8 cellular contexts compared by ENCODE assay signal in the genomic region with DNA sequence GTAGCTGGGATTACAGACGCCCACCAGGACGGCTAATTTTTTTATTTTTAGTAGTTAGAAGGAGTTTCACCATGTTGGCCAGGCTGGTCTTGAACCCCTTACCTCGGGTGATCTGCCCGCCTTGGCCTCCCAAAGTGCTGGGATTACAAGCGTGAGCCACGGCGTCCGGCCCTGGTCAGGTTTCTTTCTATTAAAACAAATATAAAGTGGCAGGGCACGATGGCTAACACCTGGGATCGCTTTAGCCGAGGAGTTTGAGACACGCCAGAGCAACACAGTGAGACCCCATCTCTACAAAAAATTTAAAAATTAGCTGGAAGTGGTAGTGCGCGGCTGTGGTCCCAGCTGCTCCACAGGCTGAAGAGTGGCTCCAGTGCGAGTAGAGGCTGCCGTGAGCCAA. TPM values are rescaled to one million over a fixed set of nuclear protein-coding genes. Genes with fewer than 3 reads are reported as not detected.
DNase-seq lines count a peak whose midpoint lies in the region; ATAC-seq and TF ChIP-seq lines count a peak whose summit lies in the region.

No MANE protein-coding gene starts in this region.

- DNase-seq in natural killer cell (no peak), coronary artery (ENCODE audit: low spot score) (no peak), nephron progenitor cell (no peak), vagina (ENCODE audit: extremely low spot score in 2 of 2) (no peak), Kasumi-1 (lab: John Stamatoyannopoulos, UW) (no peak), OCI-M1 (lab: John Stamatoyannopoulos, UW) (no peak)
- DNase-seq in natural killer cell treated with Interleukin-12 subunit alpha and Interleukin-12 subunit beta and Interleukin-15 and Interleukin-18, amount 100 ng/mL, for 72 hours (ENCODE audit: low spot score), result no peak

- no peaks in the 10 kb centered on the region for H3K36me3 ChIP-seq in vagina

- TF ChIP-seq POLR2A in vagina (IDR thresholded peaks at IDR 0.05), result no peak

- peaks cover 37% of the 10 kb centered on the region for H3K4me1 ChIP-seq in vagina

- intact Hi-C loops in natural killer cell (cut with micrococcal nuclease), result loop anchor here (1.0 kb wide), 1 partner anchor 51 kb away; a partner anchor contains a TSS
- intact Hi-C loops in vagina (cut with DNase I), result loop anchor here (5.0 kb wide), 1 partner anchor 46 kb away; no protein-coding TSS in a partner anchor

- ATAC-seq in natural killer cell, result no peak
- no peak for ATAC-seq in natural killer cell treated with Interleukin-12 subunit alpha and Interleukin-12 subunit beta and Interleukin-15 and Interleukin-18, amount 100 ng/mL, for 72 hours
- ATAC-seq in GM18519 (IDR thresholded peaks at IDR 0.05; ENCODE audit: low FRiP score, unreplicated experiment), result no peak

- peaks cover 24 to 44% of the 10 kb centered on the region in 2 donors for H3K4me1 Mint-ChIP-seq in natural killer cell
- peaks cover 23 to 33% of the 10 kb centered on the region in 2 donors for H3K4me1 Mint-ChIP-seq in natural killer cell treated with Interleukin-12 subunit alpha and Interleukin-12 subunit beta and Interleukin-15 and Interleukin-18, amount 100 ng/mL, for 72 hours (ENCODE audit: low read depth in 2 of 2)
- peaks cover 57% of the 10 kb centered on the region for H3K4me1 Mint-ChIP-seq in nephron progenitor cell

- H3K9me3 Mint-ChIP-seq in natural killer cell (no peaks in the 10 kb centered on the region), nephron progenitor cell (no peaks in the 10 kb centered on the region)
- no peaks in the 10 kb centered on the region for H3K9me3 Mint-ChIP-seq in natural killer cell treated with Interleukin-12 subunit alpha and Interleukin-12 subunit beta and Interleukin-15 and Interleukin-18, amount 100 ng/mL, for 72 hours

- H3K36me3 Mint-ChIP-seq in natural killer cell, result no peaks in the 10 kb centered on the region
- H3K36me3 Mint-ChIP-seq in natural killer cell treated with Interleukin-12 subunit alpha and Interleukin-12 subunit beta and Interleukin-15 and Interleukin-18, amount 100 ng/mL, for 72 hours, result no peaks in the 10 kb centered on the region
- H3K36me3 Mint-ChIP-seq in nephron progenitor cell (ENCODE audit: low read depth), result peaks cover 7% of the 10 kb centered on the region

- no peaks in the 10 kb centered on the region for H3K9me3 ChIP-seq in vagina

- H3K27ac Mint-ChIP-seq in natural killer cell (peak overlapping the region; percentile 98), nephron progenitor cell (peak overlapping the region; percentile 42)
- H3K27ac Mint-ChIP-seq in natural killer cell treated with Interleukin-12 subunit alpha and Interleukin-12 subunit beta and Interleukin-15 and Interleukin-18, amount 100 ng/mL, for 72 hours, result no peak overlapping the region

- no peak overlapping the region for H3K4me3 ChIP-seq in coronary artery
- peak overlapping the region; percentile 61 to 85 for H3K4me3 ChIP-seq in vagina

- peak overlapping the region; percentile 63 to 96 for H3K27ac ChIP-seq in coronary artery
- H3K27ac ChIP-seq in vagina, result peak overlapping the region; percentile 87

- H3K4me3 Mint-ChIP-seq in natural killer cell (peak overlapping the region; percentile 45), nephron progenitor cell (peak overlapping the region; percentile 50)
- H3K4me3 Mint-ChIP-seq in natural killer cell treated with Interleukin-12 subunit alpha and Interleukin-12 subunit beta and Interleukin-15 and Interleukin-18, amount 100 ng/mL, for 72 hours, result no peak overlapping the region

- H3K27me3 Mint-ChIP-seq in natural killer cell (ENCODE audit: low read depth in 2 of 2) (no peaks in the 10 kb centered on the region), nephron progenitor cell (ENCODE audit: low read depth, poor library complexity) (no peaks in the 10 kb centered on the region)
- no peaks in the 10 kb centered on the region for H3K27me3 Mint-ChIP-seq in natural killer cell treated with Interleukin-12 subunit alpha and Interleukin-12 subunit beta and Interleukin-15 and Interleukin-18, amount 100 ng/mL, for 72 hours

- H3K27me3 ChIP-seq in vagina, result no peaks in the 10 kb centered on the region

- no peak for TF ChIP-seq CTCF in natural killer cell (IDR thresholded peaks at IDR 0.05)
- TF ChIP-seq CTCF in coronary artery (IDR thresholded peaks at IDR 0.05), result no peak
- no peak for TF ChIP-seq CTCF in nephron progenitor cell (IDR thresholded peaks at IDR 0.05)
- no peak for TF ChIP-seq CTCF in vagina (IDR thresholded peaks at IDR 0.05)

RNA-seq across cellular contexts. Expression of a gene that starts 1.5 kb away (rescaled TPM):
- total RNA-seq in natural killer cell (100 to 1,000 TPM in 1 of 3 donors, 10 to 100 TPM in 2; 64.2 to 132 (median 69.5) TPM), vagina (25.0 TPM)
- total RNA-seq in natural killer cell treated with Interleukin-12 subunit alpha and Interleukin-12 subunit beta and Interleukin-15 and Interleukin-18, amount 100 ng/mL, for 72 hours, result 10 to 100 TPM; 48.0 to 64.6 TPM

RNA-seq across cellular contexts. Expression of a gene that starts 3.5 kb away (rescaled TPM):
- total RNA-seq in natural killer cell (10 to 100 TPM; 17.7 to 33.1 (median 20.6) TPM), vagina (11.5 TPM)
- total RNA-seq in natural killer cell treated with Interleukin-12 subunit alpha and Interleukin-12 subunit beta and Interleukin-15 and Interleukin-18, amount 100 ng/mL, for 72 hours, result 10 to 100 TPM; 10.7 to 18.0 TPM

RNA-seq across cellular contexts. Expression of a gene that starts 34.3 kb away (rescaled TPM):
- 100 to 1,000 TPM; 116 to 132 (median 128) TPM for total RNA-seq in natural killer cell
- 10 to 100 TPM; 64.6 to 78.0 TPM for total RNA-seq in natural killer cell treated with Interleukin-12 subunit alpha and Interleukin-12 subunit beta and Interleukin-15 and Interleukin-18, amount 100 ng/mL, for 72 hours
- 109 TPM for total RNA-seq in vagina

RNA-seq across cellular contexts. Expression of a gene that starts 49.8 kb away (rescaled TPM):
- total RNA-seq in natural killer cell, result 100 to 1,000 TPM; 137 to 163 (median 161) TPM
- 100 to 1,000 TPM; 131 to 142 TPM for total RNA-seq in natural killer cell treated with Interleukin-12 subunit alpha and Interleukin-12 subunit beta and Interleukin-15 and Interleukin-18, amount 100 ng/mL, for 72 hours
- 80.8 TPM for total RNA-seq in vagina

RNA-seq across cellular contexts. Expression of a gene that starts 50.8 kb away (rescaled TPM):
- 100 to 1,000 TPM; 228 to 253 (median 243) TPM for total RNA-seq in natural killer cell
- 100 to 1,000 TPM; 146 to 205 TPM for total RNA-seq in natural killer cell treated with Interleukin-12 subunit alpha and Interleukin-12 subunit beta and Interleukin-15 and Interleukin-18, amount 100 ng/mL, for 72 hours
- total RNA-seq in vagina, result 40.3 TPM

Comparison
In these comparisons a context has a peak if more than half of its experiments do, and no peak if none do; other contexts are left out.
1. H3K27ac Mint-ChIP-seq: peak in natural killer cell (2 of 2) and nephron progenitor cell (single experiment); none in natural killer cell treated with Interleukin-12 subunit alpha and Interleukin-12 subunit beta and Interleukin-15 and Interleukin-18, amount 100 ng/mL, for 72 hours (0 of 2).